In genomic region chr6:135390450-135390849, GRCh38 we compare ENCODE assay signal across 30 cellular contexts.
"Had no signal": no experiment of that assay in that cellular context is flagged by ENCODE, and none has a peak within 500 bp of the region (broad histone marks: within the 10 kb centered on the region; RNA-seq: fewer than 3 reads in every experiment).

No MANE protein-coding gene starts in this region.

- H3K27me3 Mint-ChIP-seq: naive thymus-derived CD8-positive, alpha-beta T cell; stimulated activated naive CD8-positive, alpha-beta T cell treated with anti-CD3 and anti-CD28 coated beads, Interleukin-15, Interleukin-2, amounts not matched to agents 100 ng/mL and 50 ng/mL, for 24 hours had no signal

- H3K27ac Mint-ChIP-seq: immature natural killer cell; naive thymus-derived CD8-positive, alpha-beta T cell; nephron; stimulated activated naive CD8-positive, alpha-beta T cell treated with anti-CD3 and anti-CD28 coated beads, Interleukin-15, Interleukin-2, amounts not matched to agents 100 ng/mL and 50 ng/mL, for 24 hours had no signal

- H3K36me3 ChIP-seq: lower lobe of right lung, pancreas, prostate gland, thoracic aorta, upper lobe of right lung had no signal

- H3K9me3 Mint-ChIP-seq: immature natural killer cell; naive thymus-derived CD8-positive, alpha-beta T cell; nephron; neural crest cell; stimulated activated naive CD8-positive, alpha-beta T cell treated with anti-CD3 and anti-CD28 coated beads, Interleukin-15, Interleukin-2, amounts not matched to agents 100 ng/mL and 50 ng/mL, for 24 hours had no signal

- H3K9me3 ChIP-seq: left lung, lower lobe of right lung, pancreas, prostate gland, suprapubic skin, thoracic aorta, tibial artery, upper lobe of right lung had no signal

- ATAC-seq: left colon; left lung; lower lobe of right lung; naive thymus-derived CD8-positive, alpha-beta T cell; pancreas; right cardiac atrium; sciatic nerve; upper lobe of right lung had no signal

- H3K27me3 ChIP-seq: left lung, pancreas, suprapubic skin, tibial artery, upper lobe of right lung had no signal

- H3K4me1 Mint-ChIP-seq: immature natural killer cell; naive thymus-derived CD8-positive, alpha-beta T cell; nephron; neural crest cell had no signal

- H3K4me1 ChIP-seq: left lung, lower lobe of right lung, pancreas, prostate gland, suprapubic skin, tibial artery, upper lobe of right lung had no signal

- H3K4me3 ChIP-seq: left lung, lower lobe of right lung, pancreas, prostate gland, skin epidermis, suprapubic skin, thoracic aorta, tibial artery, upper lobe of right lung had no signal

- H3K4me3 Mint-ChIP-seq: immature natural killer cell; naive thymus-derived CD8-positive, alpha-beta T cell; nephron; neural crest cell; stimulated activated naive CD8-positive, alpha-beta T cell treated with anti-CD3 and anti-CD28 coated beads, Interleukin-15, Interleukin-2, amounts not matched to agents 100 ng/mL and 50 ng/mL, for 24 hours had no signal

- DNase-seq: hypothalamus; immature natural killer cell; kidney; left colon; left lung; lower lobe of right lung; mammary epithelial cell; mesenchymal stem cell; naive thymus-derived CD8-positive, alpha-beta T cell; nucleus accumbens; pancreas; posterior cingulate gyrus; retina; right cardiac atrium; stimulated activated CD4-positive, alpha-beta T cell treated with anti-CD3 and anti-CD28 coated beads, Interleukin-12 subunit alpha, Interleukin-12 subunit beta, amount 100 ng/mL, for 4 hours; stimulated activated CD4-positive, alpha-beta T cell treated with anti-CD3 and anti-CD28 coated beads, Interleukin-15, amount 100 ng/mL, for 24 hours; stimulated activated CD4-positive, alpha-beta T cell treated with anti-CD3 and anti-CD28 coated beads, Interleukin-2, amount 100 ng/mL, for 24 hours; stimulated activated CD4-positive, alpha-beta T cell treated with anti-CD3 and anti-CD28 coated beads, Interleukin-4, amount 100 ng/mL, for 1 hour; stimulated activated naive CD4-positive, alpha-beta T cell; tibial artery; trophoblast cell; upper lobe of right lung had no signal

- H3K27ac ChIP-seq: left lung, lower lobe of right lung, pancreas, prostate gland, skin epidermis, suprapubic skin, thoracic aorta, tibial artery, upper lobe of right lung had no signal
